In genomic region chr7:7705316-7705715, GRCh38 we compare ENCODE assay signal across 18 cellular contexts.
"Had no signal": no experiment of that assay in that cellular context is flagged by ENCODE, and none has a peak within 500 bp of the region (broad histone marks: within the 10 kb centered on the region; RNA-seq: fewer than 3 reads in every experiment).

No MANE protein-coding gene starts in this region.

- H3K27me3 ChIP-seq: dorsolateral prefrontal cortex, foreskin keratinocyte, heart left ventricle, left lung, right atrium auricular region, uterus had no signal

- H3K36me3 ChIP-seq: heart left ventricle, left lung, lower lobe of right lung, right atrium auricular region, thoracic aorta, uterus had no signal

- H3K4me3 ChIP-seq: coronary artery, dorsolateral prefrontal cortex, heart left ventricle, left lung, lower lobe of right lung, right atrium auricular region, thoracic aorta, uterus had no signal

- H3K9me3 ChIP-seq: left lung, lower lobe of right lung, right atrium auricular region, thoracic aorta, uterus had no signal

- H3K27ac ChIP-seq: coronary artery, dorsolateral prefrontal cortex, foreskin keratinocyte, heart left ventricle, left lung, lower lobe of right lung, right atrium auricular region, thoracic aorta, uterus had no signal

- H3K4me1 ChIP-seq: uterus had no signal

- DNase-seq: activated CD4-positive, alpha-beta T cell treated with anti-CD3 and anti-CD28 coated beads, Interleukin-2, amount 50 U/mL, for 1 hour; activated CD8-positive, alpha-beta T cell treated with anti-CD3 and anti-CD28 coated beads for 36 hours; activated T-cell treated with anti-CD3 and anti-CD28 coated beads, Interleukin-2, amount 50 U/mL, for 48 hours; cerebellar nuclear complex; dorsolateral prefrontal cortex; effector memory CD8-positive, alpha-beta T cell; heart left ventricle; left lung; lower lobe of right lung; mesendoderm; stimulated activated naive CD8-positive, alpha-beta T cell treated with anti-CD3 and anti-CD28 coated beads, Interleukin-15, Interleukin-2, amounts not matched to agents 100 U/mL and 50 U/mL, for 24 hours; T-helper 2 cell; uterus had no signal

- ATAC-seq: activated CD8-positive, alpha-beta T cell treated with anti-CD3 and anti-CD28 coated beads for 36 hours; effector memory CD8-positive, alpha-beta T cell; heart left ventricle; left lung; lower lobe of right lung; stimulated activated naive CD8-positive, alpha-beta T cell treated with anti-CD3 and anti-CD28 coated beads, Interleukin-15, Interleukin-2, amounts not matched to agents 100 U/mL and 50 U/mL, for 24 hours; WTC11 had no signal
